Comparison of ENCODE assay signal across 8 cellular contexts in the genomic region with DNA sequence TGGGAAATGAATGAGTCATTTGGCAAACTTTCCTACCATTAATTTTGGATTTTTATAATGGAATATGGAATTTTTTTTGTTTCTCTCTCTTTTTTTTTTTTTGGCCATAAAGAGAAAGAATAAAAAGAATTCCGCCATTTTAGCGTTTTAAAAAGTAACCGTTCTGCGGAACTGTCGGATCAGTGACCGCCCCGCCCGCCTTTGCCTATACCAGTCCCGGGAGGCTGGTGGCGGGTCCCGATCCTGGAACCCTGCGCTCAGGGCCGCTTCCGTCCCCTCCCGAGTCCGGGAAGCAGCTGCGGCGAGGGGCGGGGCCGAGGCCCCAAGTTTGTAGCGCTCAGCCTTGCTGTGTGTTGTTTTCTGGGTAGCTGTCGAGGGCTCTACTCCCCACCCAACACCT. TPM values are rescaled to one million over a fixed set of nuclear protein-coding genes. Genes with fewer than 3 reads are reported as not detected.
A peak's percentile ranks its signal among the peaks of the same experiment; 100 is the strongest.
DNase-seq lines count a peak whose midpoint lies in the region; TF ChIP-seq lines count a peak whose summit lies in the region.

No MANE protein-coding gene starts in this region.

- no peak for TF ChIP-seq CTCF in fibroblast of lung (conservative IDR thresholded peaks at IDR 0.05 in 1 of 2, IDR thresholded peaks at IDR 0.05 in 1 of 2; ENCODE audit: low read depth in 1 of 2, low read length in 2 of 2)
- no peak for TF ChIP-seq CTCF in parathyroid adenoma (IDR thresholded peaks at IDR 0.05)

- H3K27ac ChIP-seq in SK-N-MC (no peak overlapping the region), fibroblast of lung (ENCODE audit: insufficient read depth, low read length) (no peak overlapping the region), parathyroid adenoma (peak overlapping the region; percentile 57)

- H3K36me3 ChIP-seq in SK-N-MC (ENCODE audit: insufficient read depth, low read length) (no peaks in the 10 kb centered on the region), fibroblast of lung (ENCODE audit: control insufficient read depth, insufficient read depth, low read length) (no peaks in the 10 kb centered on the region), parathyroid adenoma (ENCODE audit: control insufficient read depth, insufficient read depth, low read length) (no peaks in the 10 kb centered on the region)

- in situ Hi-C loops in Caki2 (cut with HindIII; ENCODE audit: low pct_unique_long_range_greater_than_20kb, low sequenced_read_pairs) (no loop called here), ACHN (cut with HindIII; ENCODE audit: low pct_ligation_motif_present, low pct_unique_long_range_greater_than_20kb, low sequenced_read_pairs) (no loop called here)

- peak overlapping the region; percentile 8 for H2AFZ ChIP-seq in fibroblast of lung (ENCODE audit: low read length)
- peak overlapping the region; percentile 89 for H2AFZ ChIP-seq in parathyroid adenoma

- no peaks in the 10 kb centered on the region for H3K9me3 ChIP-seq in SK-N-MC (ENCODE audit: low read depth, low read length)
- no peaks in the 10 kb centered on the region for H3K9me3 ChIP-seq in fibroblast of lung (ENCODE audit: control insufficient read depth, insufficient read depth, low read depth, low read length)
- no peaks in the 10 kb centered on the region for H3K9me3 ChIP-seq in parathyroid adenoma (ENCODE audit: control insufficient read depth, low read length)

- peak overlapping the region; percentile 23 for H3K9ac ChIP-seq in SK-N-MC (ENCODE audit: insufficient read length)
- no peak overlapping the region for H3K9ac ChIP-seq in fibroblast of lung (ENCODE audit: insufficient read depth, low read length)
- no peak overlapping the region for H3K9ac ChIP-seq in parathyroid adenoma

- H3K27me3 ChIP-seq in fibroblast of lung (ENCODE audit: control insufficient read depth, insufficient read depth, low read length) (peaks cover 4% of the 10 kb centered on the region), parathyroid adenoma (ENCODE audit: control insufficient read depth, insufficient read depth, low read length) (no peaks in the 10 kb centered on the region)

- H3K4me3 ChIP-seq in SK-N-MC (peak overlapping the region; percentile 77), fibroblast of lung (replicated peaks in 1 of 4; ENCODE audit: control extremely low read depth in 1 of 4, insufficient read depth in 1 of 4, low read depth in 3 of 4, low read length in 4 of 4) (peak overlapping the region; percentile 42 to 67 (median 56)), parathyroid adenoma (ENCODE audit: low read depth, low read length) (peak overlapping the region; percentile 64)

- H3K4me2 ChIP-seq in fibroblast of lung (ENCODE audit: extremely low read depth, insufficient read depth, low read length) (peak overlapping the region; percentile 79), parathyroid adenoma (ENCODE audit: low read length) (peak overlapping the region; percentile 71)

- H4K20me1 ChIP-seq in fibroblast of lung (ENCODE audit: control insufficient read depth, extremely low read depth, insufficient read depth, low read length) = no peaks in the 10 kb centered on the region

- peak; percentile 18 for DNase-seq in Caki2 (ENCODE audit: low read depth)
- no peak for DNase-seq in SK-N-MC (ENCODE audit: low read depth, low spot score)
- DNase-seq in fibroblast of lung (ENCODE audit: low read depth in 2 of 2) = no peak
- no peak for DNase-seq in inferior parietal cortex (ENCODE audit: extremely low spot score)
- no peak for DNase-seq in ACHN
- DNase-seq in AG08396 (ENCODE audit: low spot score) = no peak
- no peak for DNase-seq in NCI-H748 treated with DMSO at 0.1 percent for 48 hours (lab: John Stamatoyannopoulos, UW)

- no peaks in the 10 kb centered on the region for H3K79me2 ChIP-seq in fibroblast of lung (ENCODE audit: control insufficient read depth, insufficient read depth, low read length)
- no peaks in the 10 kb centered on the region for H3K79me2 ChIP-seq in parathyroid adenoma

- H3K4me1 ChIP-seq in fibroblast of lung (ENCODE audit: control insufficient read depth, extremely low read depth, insufficient read depth, low read length) (no peaks in the 10 kb centered on the region), parathyroid adenoma (no peaks in the 10 kb centered on the region)

RNA-seq across cellular contexts. Expression of gene L3MBTL1, which starts 0.6 kb away (rescaled TPM):
- total RNA-seq in Caki2 (2014; rRNA removed; shearing (Covaris generic); ENCODE audit: low replicate concordance) = 6.8 and 9.5 TPM in 2 replicates
- 6.2 and 10.7 TPM in 2 replicates for total RNA-seq in fibroblast of lung
- 1.2 and 1.5 TPM in 2 replicates for polyA plus RNA-seq in fibroblast of lung
- polyA plus RNA-seq in fibroblast of lung (2012) = 0.73 and 1.0 TPM in 2 replicates
- 1.3 and 3.1 TPM in 2 replicates for polyA minus RNA-seq in fibroblast of lung (ENCODE audit: low replicate concordance)

RNA-seq across cellular contexts. Expression of gene SRSF6, which starts 50.4 kb away (rescaled TPM):
- 10.8 and 13.1 TPM in 2 replicates for total RNA-seq in Caki2 (2014; rRNA removed; shearing (Covaris generic); ENCODE audit: low replicate concordance)
- total RNA-seq in fibroblast of lung = 34.9 and 37.8 TPM in 2 replicates
- 106 and 128 TPM in 2 replicates for polyA plus RNA-seq in fibroblast of lung
- 79.9 and 103 TPM in 2 replicates for polyA plus RNA-seq in fibroblast of lung (2012)
- polyA minus RNA-seq in fibroblast of lung (ENCODE audit: low replicate concordance) = 8.0 and 21.8 TPM in 2 replicates

RNA-seq across cellular contexts. Expression of gene SGK2, which starts 50.7 kb away (rescaled TPM):
- total RNA-seq in Caki2 (2014; rRNA removed; shearing (Covaris generic); ENCODE audit: low replicate concordance) = 40.6 and 45.5 TPM in 2 replicates
- 0.26 and 0.66 TPM in 2 replicates for total RNA-seq in fibroblast of lung
- polyA plus RNA-seq in fibroblast of lung = 0.05 TPM in 1 of 2 replicates, not detected in the other
- polyA plus RNA-seq in fibroblast of lung (2012) = 0.07 TPM in 1 of 2 replicates, not detected in the other
- polyA minus RNA-seq in fibroblast of lung (ENCODE audit: low replicate concordance) = not detected in 2 replicates

Comparison
In these comparisons a context has a peak if more than half of its experiments do, and no peak if none do; other contexts are left out.
1. RNA of gene SGK2, which starts 50.7 kb away (total RNA-seq): 40.6 to 45.5 TPM in Caki2; 0.26 to 0.66 TPM in fibroblast of lung; every median in the first group is over 10 times any median in the second.
2. Peak in every context shown above with its lines, with median percentiles within 50 percentile points of each other: H3K4me3 ChIP-seq.